ENCODE assay signal across 8 cellular contexts in the genomic region with DNA sequence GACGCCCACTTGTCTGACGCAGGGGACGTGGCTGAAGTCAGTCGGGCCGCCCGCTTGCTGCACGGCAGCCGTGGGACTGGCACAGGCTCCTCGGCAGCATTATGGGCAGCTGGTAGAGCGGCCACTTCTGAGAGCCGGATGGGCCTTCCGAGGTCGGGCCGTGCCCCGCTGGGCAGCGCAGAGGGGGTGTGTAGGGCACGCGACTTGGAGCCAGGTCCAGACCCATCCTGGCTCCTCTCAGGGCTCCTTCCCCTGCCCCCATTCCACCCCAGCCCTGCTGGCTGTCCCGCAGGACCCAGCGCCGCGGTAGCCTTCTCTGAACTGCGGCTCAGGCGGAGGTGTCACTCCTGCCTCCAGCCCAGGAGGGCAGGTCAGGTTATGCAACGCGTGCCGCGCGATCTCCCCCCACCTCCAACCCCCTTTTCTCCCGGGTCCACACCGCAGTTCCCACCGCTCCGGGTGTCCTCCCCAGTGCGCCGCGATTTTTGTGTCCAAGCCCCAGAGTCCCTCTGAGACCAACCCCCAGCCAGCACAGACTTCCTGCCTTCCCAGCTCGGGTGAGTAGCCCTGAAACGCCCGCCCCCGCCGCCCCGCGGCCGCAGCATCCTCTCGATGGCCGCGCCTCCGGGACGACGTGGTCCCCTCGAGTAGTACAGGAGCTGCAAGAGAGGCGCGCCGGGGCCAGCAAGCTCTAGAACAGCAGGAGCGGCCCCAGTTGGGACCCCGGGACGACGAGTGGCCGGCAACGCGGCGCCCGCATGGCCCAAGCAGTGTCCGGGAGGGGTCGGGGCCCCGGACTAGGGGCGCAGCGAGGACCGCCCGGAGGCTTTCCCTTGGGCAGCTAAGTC. TPM values are rescaled to one million over a fixed set of nuclear protein-coding genes. Genes with fewer than 3 reads are reported as not detected.
DNase-seq lines count a peak whose midpoint lies in the region; ATAC-seq and TF ChIP-seq lines count a peak whose summit lies in the region.

No MANE protein-coding gene starts in this region.

- no peak for DNase-seq in AG04449 (ENCODE audit: low read depth, low spot score)
- peak; percentile 57 for DNase-seq in OCI-M1 (lab: John Stamatoyannopoulos, UW)
- peak; percentile 68 to 71 for DNase-seq in activated naive CD4-positive, alpha-beta T cell treated with anti-CD3 and anti-CD28 coated beads, Interleukin-2, amount 50 U/mL, for 72 hours (ENCODE audit: low spot score in 2 of 2)
- DNase-seq in cardiac septum (ENCODE audit: low spot score), result peak; percentile 80
- peak in 9 of 10 donors; percentile 21 to 92 (median 45) for DNase-seq in posterior cingulate gyrus
- no peak for DNase-seq in midbrain (lab: John Stamatoyannopoulos, UW)

- H3K4me3 ChIP-seq in AG04449 (ENCODE audit: low read depth, low read length), result peak overlapping the region; percentile 72

- CTCF ChIA-PET in AG04449 (lab: Yijun Ruan, JAX), result interaction anchor here (0.7 to 4.8 kb wide), 5 partner anchors 12 to 101 kb away, joined by 3 to 24 read pairs (median 8); a partner anchor contains a TSS

- intact Hi-C loops in cardiac septum (cut with DNase I), result no loop called here
- intact Hi-C loops in posterior cingulate gyrus (cut with DNase I), result no loop called here

- ATAC-seq in GM18520 (IDR thresholded peaks at IDR 0.05; ENCODE audit: unreplicated experiment), result peak; percentile 50
- peak; percentile 85 for ATAC-seq in HG03064 (IDR thresholded peaks at IDR 0.05; ENCODE audit: low read depth, unreplicated experiment)
- peak; percentile 82 to 86 for ATAC-seq in activated naive CD4-positive, alpha-beta T cell treated with anti-CD3 and anti-CD28 coated beads, Interleukin-2, amount 50 U/mL, for 72 hours

- no peak overlapping the region for H3K27ac Mint-ChIP-seq in activated naive CD4-positive, alpha-beta T cell treated with anti-CD3 and anti-CD28 coated beads, Interleukin-2, amount 50 U/mL, for 72 hours

- POLR2A ChIA-PET in AG04449 (lab: Yijun Ruan, JAX), result interaction anchor here (0.7 to 3.2 kb wide), 6 partner anchors 19 to 105 kb away, joined by 3 to 45 read pairs (median 7); a partner anchor contains a TSS

- no peaks in the 10 kb centered on the region for H3K9me3 Mint-ChIP-seq in activated naive CD4-positive, alpha-beta T cell treated with anti-CD3 and anti-CD28 coated beads, Interleukin-2, amount 50 U/mL, for 72 hours

- peaks cover 0 to 11% of the 10 kb centered on the region in 2 donors for H3K36me3 Mint-ChIP-seq in activated naive CD4-positive, alpha-beta T cell treated with anti-CD3 and anti-CD28 coated beads, Interleukin-2, amount 50 U/mL, for 72 hours

- peak; percentile 20 for TF ChIP-seq CTCF in AG04449 (IDR thresholded peaks at IDR 0.05; ENCODE audit: insufficient read depth, low read length, missing control alignments)

RNA-seq across cellular contexts. Expression of a gene that starts 41.1 kb away (rescaled TPM):
- 10 to 100 TPM; 14.0 to 20.5 TPM for total RNA-seq in activated naive CD4-positive, alpha-beta T cell treated with anti-CD3 and anti-CD28 coated beads, Interleukin-2, amount 50 U/mL, for 72 hours
- total RNA-seq in cardiac septum, result 29.0 TPM

Comparison
In these comparisons a context has a peak if more than half of its experiments do, and no peak if none do; other contexts are left out.
1. DNase-seq: peak in OCI-M1 (single experiment), activated naive CD4-positive, alpha-beta T cell treated with anti-CD3 and anti-CD28 coated beads, Interleukin-2, amount 50 U/mL, for 72 hours (2 of 2), cardiac septum (single experiment) and posterior cingulate gyrus (9 of 10); none in AG04449 (single experiment) and midbrain (single experiment).
2. Peak in every context shown above with its lines, with median percentiles within 50 percentile points of each other: ATAC-seq.